In the genomic region with DNA sequence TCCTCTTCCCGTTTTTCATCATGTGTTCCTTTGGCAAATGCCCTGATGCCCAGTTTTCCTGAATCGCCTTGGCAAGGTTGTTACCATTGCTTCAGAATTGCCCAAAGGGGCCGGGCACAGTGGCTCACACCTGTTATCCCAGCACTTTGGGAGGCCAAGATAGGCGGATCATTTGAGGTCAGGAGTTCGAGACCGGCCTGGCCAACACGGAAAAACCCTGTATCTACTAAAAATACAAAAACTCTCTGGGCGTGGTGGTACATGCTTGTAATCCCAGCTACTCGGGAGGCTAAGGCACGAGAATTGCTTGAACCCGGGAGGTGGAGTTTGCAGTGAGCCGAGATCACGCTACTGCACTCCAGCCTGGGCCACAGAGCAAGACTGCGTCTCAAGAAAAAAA, we compare ENCODE assay signal across 2 cellular contexts.
A peak's percentile ranks its signal among the peaks of the same experiment; 100 is the strongest.
DNase-seq lines count a peak whose midpoint lies in the region; ATAC-seq and TF ChIP-seq lines count a peak whose summit lies in the region.
"Not testable (repeated sequence)": the region's sequence is repeated elsewhere in the genome, so short reads cannot be mapped to it uniquely, and the experiment has no call there.

No MANE protein-coding gene starts in this region.

- CTCF ChIA-PET in WTC11 (lab: Charles Lee), result not testable (repeated sequence)

- peak overlapping the region; percentile 20; the same call in 1 of the 2 replicates for H3K27ac Mint-ChIP-seq in WTC11

- not testable (repeated sequence) for H3K4me3 Mint-ChIP-seq in WTC11

- not testable (repeated sequence) for DNase-seq in WTC11 (ENCODE audit: low spot score)
- peak; percentile 57 for DNase-seq in cardiac septum (ENCODE audit: low spot score)

- TF ChIP-seq CTCF in WTC11 (IDR thresholded peaks at IDR 0.05), result not testable (repeated sequence)

- H3K9me3 Mint-ChIP-seq in WTC11, result not testable (repeated sequence)

- H3K36me3 Mint-ChIP-seq in WTC11, result not testable (repeated sequence)

- ATAC-seq in WTC11, result not testable (repeated sequence)

- H3K27me3 Mint-ChIP-seq in WTC11 (ENCODE audit: low read depth), result not testable (repeated sequence)

- intact Hi-C loops in cardiac septum (cut with DNase I), result not testable (repeated sequence)

- peaks cover 12% of the 10 kb centered on the region for H3K4me1 Mint-ChIP-seq in WTC11

- POLR2A ChIA-PET in WTC11 (lab: Charles Lee), result not testable (repeated sequence)
